In genomic region chr5:82393951-82394350, GRCh38 we compare ENCODE assay signal across 31 cellular contexts.
"Had no signal": no experiment of that assay in that cellular context is flagged by ENCODE, and none has a peak within 500 bp of the region (broad histone marks: within the 10 kb centered on the region; RNA-seq: fewer than 3 reads in every experiment).

No MANE protein-coding gene starts in this region.

- H2AFZ ChIP-seq: parathyroid adenoma had no signal

- H3K79me2 ChIP-seq: parathyroid adenoma had no signal

- H3K9me3 Mint-ChIP-seq: nephron progenitor cell, type B pancreatic cell had no signal

- H3K4me3 Mint-ChIP-seq: naive thymus-derived CD4-positive, alpha-beta T cell; natural killer cell; nephron progenitor cell; neural crest cell; stimulated activated naive CD8-positive, alpha-beta T cell treated with anti-CD3 and anti-CD28 coated beads, Interleukin-15, amount 100 ng/mL, for 72 hours; type B pancreatic cell had no signal

- H3K36me3 ChIP-seq: neutrophil, right lobe of liver, sigmoid colon, spleen, suprapubic skin, tibial artery, transverse colon, upper lobe of right lung, uterus had no signal

- H3K4me1 ChIP-seq: parathyroid adenoma, psoas muscle, right lobe of liver, spleen, transverse colon, upper lobe of right lung, uterus had no signal

- H3K27ac ChIP-seq: neutrophil, parathyroid adenoma, psoas muscle, right lobe of liver, sigmoid colon, spleen, suprapubic skin, testis, tibial artery, transverse colon, upper lobe of right lung, uterus had no signal

- H3K4me3 ChIP-seq: psoas muscle, right lobe of liver, sigmoid colon, spleen, suprapubic skin, testis, tibial artery, transverse colon, upper lobe of right lung, uterus had no signal

- H3K27me3 ChIP-seq: neutrophil, sigmoid colon, spleen, suprapubic skin, testis, tibial artery, transverse colon, upper lobe of right lung, uterus had no signal

- H3K9ac ChIP-seq: parathyroid adenoma had no signal

- H3K27me3 Mint-ChIP-seq: stimulated activated naive CD8-positive, alpha-beta T cell treated with anti-CD3 and anti-CD28 coated beads, Interleukin-15, amount 100 ng/mL, for 72 hours; type B pancreatic cell had no signal

- ATAC-seq: naive thymus-derived CD4-positive, alpha-beta T cell; psoas muscle; right cardiac atrium; right lobe of liver; stimulated activated naive CD8-positive, alpha-beta T cell treated with anti-CD3 and anti-CD28 coated beads, Interleukin-15, amount 100 ng/mL, for 72 hours; stimulated activated naive CD8-positive, alpha-beta T cell treated with anti-CD3 and anti-CD28 coated beads, Interleukin-15, Interleukin-2, amounts not matched to agents 100 U/mL and 50 U/mL, for 24 hours; upper lobe of right lung had no signal

- H3K9me3 ChIP-seq: neutrophil, psoas muscle, right lobe of liver, sigmoid colon, spleen, suprapubic skin, testis, tibial artery, transverse colon, upper lobe of right lung, uterus had no signal

- H3K36me3 Mint-ChIP-seq: natural killer cell, type B pancreatic cell had no signal

- H3K27ac Mint-ChIP-seq: naive thymus-derived CD4-positive, alpha-beta T cell; natural killer cell; nephron progenitor cell; progenitor cell of endocrine pancreas; stimulated activated naive CD8-positive, alpha-beta T cell treated with anti-CD3 and anti-CD28 coated beads, Interleukin-15, amount 100 ng/mL, for 72 hours; type B pancreatic cell had no signal

- DNase-seq: naive thymus-derived CD4-positive, alpha-beta T cell; natural killer cell; nephron progenitor cell; nucleus accumbens; posterior cingulate gyrus; psoas muscle; right cardiac atrium; right lobe of liver; sigmoid colon; small intestine; spleen; stimulated activated CD4-positive, alpha-beta T cell treated with anti-CD3 and anti-CD28 coated beads, Interleukin-12 subunit alpha, Interleukin-12 subunit beta, amount 100 ng/mL, for 4 hours; stimulated activated CD4-positive, alpha-beta T cell treated with anti-CD3 and anti-CD28 coated beads, Interleukin-1b, Interleukin-23, amount 100 ng/mL, for 48 hours; stimulated activated CD4-positive, alpha-beta T cell treated with anti-CD3 and anti-CD28 coated beads, Interleukin-4, amount 100 ng/mL, for 1 hour; stimulated activated CD4-positive, alpha-beta T cell treated with anti-CD3 and anti-CD28 coated beads, Interleukin-4, amount 100 ng/mL, for 4 hours; stimulated activated CD8-positive, alpha-beta memory T cell treated with anti-CD3 and anti-CD28 coated beads, Interleukin-4, amount 100 ng/mL, for 48 hours; stimulated activated naive CD4-positive, alpha-beta T cell; stimulated activated naive CD8-positive, alpha-beta T cell treated with anti-CD3 and anti-CD28 coated beads, Interleukin-15, amount 100 ng/mL, for 72 hours; stimulated activated naive CD8-positive, alpha-beta T cell treated with anti-CD3 and anti-CD28 coated beads, Interleukin-15, Interleukin-2, amounts not matched to agents 100 U/mL and 50 U/mL, for 24 hours; substantia nigra; testis; tibial artery; transverse colon; upper lobe of right lung; uterus had no signal
